ENCODE assay signal across 1 cellular context in genomic region chr12:21615441-21615840, GRCh38.
TF ChIP-seq lines count a peak whose summit lies in the region.

No MANE protein-coding gene starts in this region.

TF ChIP-seq in HepG2, 621 proteins besides CTCF, POLR2A, EP300 and RAD21 (continued from another document):
- TF ChIP-seq ZSCAN5A (CRISPR knock-in tag; IDR thresholded peaks at IDR 0.05; ENCODE audit: borderline replicate concordance) (no peak), ZBED4 (CRISPR knock-in tag; IDR thresholded peaks at IDR 0.05; ENCODE audit: borderline replicate concordance) (no peak), MAFG (CRISPR knock-in tag; IDR thresholded peaks at IDR 0.05) (no peak), CREM (IDR thresholded peaks at IDR 0.05) (no peak), CREM (CRISPR knock-in tag; IDR thresholded peaks at IDR 0.05) (no peak), ZNF441 (CRISPR knock-in tag; IDR thresholded peaks at IDR 0.05; ENCODE audit: borderline replicate concordance) (no peak), MYPOP (CRISPR knock-in tag; IDR thresholded peaks at IDR 0.05) (no peak), ZNF432 (CRISPR knock-in tag; IDR thresholded peaks at IDR 0.05; ENCODE audit: borderline replicate concordance) (no peak), NFE2 (CRISPR knock-in tag; IDR thresholded peaks at IDR 0.05) (no peak), ZXDC (CRISPR knock-in tag; IDR thresholded peaks at IDR 0.05) (no peak), SMYD3 (CRISPR knock-in tag; IDR thresholded peaks at IDR 0.05) (no peak), ZBTB40 (IDR thresholded peaks at IDR 0.05) (no peak), ZBTB40 (CRISPR knock-in tag; IDR thresholded peaks at IDR 0.05) (no peak), ZNF138 (CRISPR knock-in tag; IDR thresholded peaks at IDR 0.05; ENCODE audit: low read depth) (no peak), ATF4 (CRISPR knock-in tag; IDR thresholded peaks at IDR 0.05) (no peak), TFDP1 (CRISPR knock-in tag; IDR thresholded peaks at IDR 0.05; ENCODE audit: borderline replicate concordance) (no peak), MYC (CRISPR knock-in tag; IDR thresholded peaks at IDR 0.05; ENCODE audit: borderline replicate concordance) (no peak), ZNF281 (CRISPR knock-in tag; IDR thresholded peaks at IDR 0.05; ENCODE audit: borderline replicate concordance) (no peak), HES4 (CRISPR knock-in tag; IDR thresholded peaks at IDR 0.05; ENCODE audit: borderline replicate concordance) (no peak)
